In genomic region chr12:58583956-58584355, GRCh38 we compare ENCODE assay signal across 1 cellular context.
TF ChIP-seq lines count a peak whose summit lies in the region.

No MANE protein-coding gene starts in this region.

TF ChIP-seq in GM23338, 12 proteins besides CTCF, POLR2A, EP300 and RAD21 (continued from another document):
- TF ChIP-seq, protein P1, sequence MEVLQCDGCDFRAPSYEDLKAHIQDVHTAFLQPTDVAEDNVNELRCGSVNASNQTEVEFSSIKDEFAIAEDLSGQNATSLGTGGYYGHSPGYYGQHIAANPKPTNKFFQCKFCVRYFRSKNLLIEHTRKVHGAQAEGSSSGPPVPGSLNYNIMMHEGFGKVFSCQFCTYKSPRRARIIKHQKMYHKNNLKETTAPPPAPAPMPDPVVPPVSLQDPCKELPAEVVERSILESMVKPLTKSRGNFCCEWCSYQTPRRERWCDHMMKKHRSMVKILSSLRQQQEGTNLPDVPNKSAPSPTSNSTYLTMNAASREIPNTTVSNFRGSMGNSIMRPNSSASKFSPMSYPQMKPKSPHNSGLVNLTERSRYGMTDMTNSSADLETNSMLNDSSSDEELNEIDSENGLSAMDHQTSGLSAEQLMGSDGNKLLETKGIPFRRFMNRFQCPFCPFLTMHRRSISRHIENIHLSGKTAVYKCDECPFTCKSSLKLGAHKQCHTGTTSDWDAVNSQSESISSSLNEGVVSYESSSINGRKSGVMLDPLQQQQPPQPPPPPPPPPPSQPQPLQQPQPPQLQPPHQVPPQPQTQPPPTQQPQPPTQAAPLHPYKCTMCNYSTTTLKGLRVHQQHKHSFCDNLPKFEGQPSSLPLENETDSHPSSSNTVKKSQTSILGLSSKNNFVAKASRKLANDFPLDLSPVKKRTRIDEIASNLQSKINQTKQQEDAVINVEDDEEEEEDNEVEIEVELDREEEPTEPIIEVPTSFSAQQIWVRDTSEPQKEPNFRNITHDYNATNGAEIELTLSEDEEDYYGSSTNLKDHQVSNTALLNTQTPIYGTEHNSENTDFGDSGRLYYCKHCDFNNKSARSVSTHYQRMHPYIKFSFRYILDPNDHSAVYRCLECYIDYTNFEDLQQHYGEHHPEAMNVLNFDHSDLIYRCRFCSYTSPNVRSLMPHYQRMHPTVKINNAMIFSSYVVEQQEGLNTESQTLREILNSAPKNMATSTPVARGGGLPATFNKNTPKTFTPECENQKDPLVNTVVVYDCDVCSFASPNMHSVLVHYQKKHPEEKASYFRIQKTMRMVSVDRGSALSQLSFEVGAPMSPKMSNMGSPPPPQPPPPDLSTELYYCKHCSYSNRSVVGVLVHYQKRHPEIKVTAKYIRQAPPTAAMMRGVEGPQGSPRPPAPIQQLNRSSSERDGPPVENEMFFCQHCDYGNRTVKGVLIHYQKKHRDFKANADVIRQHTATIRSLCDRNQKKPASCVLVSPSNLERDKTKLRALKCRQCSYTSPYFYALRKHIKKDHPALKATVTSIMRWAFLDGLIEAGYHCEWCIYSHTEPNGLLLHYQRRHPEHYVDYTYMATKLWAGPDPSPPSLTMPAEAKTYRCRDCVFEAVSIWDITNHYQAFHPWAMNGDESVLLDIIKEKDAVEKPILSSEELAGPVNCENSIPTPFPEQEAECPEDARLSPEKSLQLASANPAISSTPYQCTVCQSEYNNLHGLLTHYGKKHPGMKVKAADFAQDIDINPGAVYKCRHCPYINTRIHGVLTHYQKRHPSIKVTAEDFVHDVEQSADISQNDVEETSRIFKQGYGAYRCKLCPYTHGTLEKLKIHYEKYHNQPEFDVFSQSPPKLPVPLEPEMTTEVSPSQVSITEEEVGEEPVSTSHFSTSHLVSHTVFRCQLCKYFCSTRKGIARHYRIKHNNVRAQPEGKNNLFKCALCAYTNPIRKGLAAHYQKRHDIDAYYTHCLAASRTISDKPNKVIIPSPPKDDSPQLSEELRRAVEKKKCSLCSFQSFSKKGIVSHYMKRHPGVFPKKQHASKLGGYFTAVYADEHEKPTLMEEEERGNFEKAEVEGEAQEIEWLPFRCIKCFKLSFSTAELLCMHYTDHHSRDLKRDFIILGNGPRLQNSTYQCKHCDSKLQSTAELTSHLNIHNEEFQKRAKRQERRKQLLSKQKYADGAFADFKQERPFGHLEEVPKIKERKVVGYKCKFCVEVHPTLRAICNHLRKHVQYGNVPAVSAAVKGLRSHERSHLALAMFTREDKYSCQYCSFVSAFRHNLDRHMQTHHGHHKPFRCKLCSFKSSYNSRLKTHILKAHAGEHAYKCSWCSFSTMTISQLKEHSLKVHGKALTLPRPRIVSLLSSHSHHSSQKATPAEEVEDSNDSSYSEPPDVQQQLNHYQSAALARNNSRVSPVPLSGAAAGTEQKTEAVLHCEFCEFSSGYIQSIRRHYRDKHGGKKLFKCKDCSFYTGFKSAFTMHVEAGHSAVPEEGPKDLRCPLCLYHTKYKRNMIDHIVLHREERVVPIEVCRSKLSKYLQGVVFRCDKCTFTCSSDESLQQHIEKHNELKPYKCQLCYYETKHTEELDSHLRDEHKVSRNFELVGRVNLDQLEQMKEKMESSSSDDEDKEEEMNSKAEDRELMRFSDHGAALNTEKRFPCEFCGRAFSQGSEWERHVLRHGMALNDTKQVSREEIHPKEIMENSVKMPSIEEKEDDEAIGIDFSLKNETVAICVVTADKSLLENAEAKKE (CRISPR knock-in tag; IDR thresholded peaks at IDR 0.05): no peak
- TF ChIP-seq EZH2 (IDR thresholded peaks at IDR 0.05; ENCODE audit: low read depth, unreplicated experiment) (no peak), POLR2AphosphoS5 (IDR thresholded peaks at IDR 0.05; ENCODE audit: low read depth) (no peak)
- TF ChIP-seq, protein P2, sequence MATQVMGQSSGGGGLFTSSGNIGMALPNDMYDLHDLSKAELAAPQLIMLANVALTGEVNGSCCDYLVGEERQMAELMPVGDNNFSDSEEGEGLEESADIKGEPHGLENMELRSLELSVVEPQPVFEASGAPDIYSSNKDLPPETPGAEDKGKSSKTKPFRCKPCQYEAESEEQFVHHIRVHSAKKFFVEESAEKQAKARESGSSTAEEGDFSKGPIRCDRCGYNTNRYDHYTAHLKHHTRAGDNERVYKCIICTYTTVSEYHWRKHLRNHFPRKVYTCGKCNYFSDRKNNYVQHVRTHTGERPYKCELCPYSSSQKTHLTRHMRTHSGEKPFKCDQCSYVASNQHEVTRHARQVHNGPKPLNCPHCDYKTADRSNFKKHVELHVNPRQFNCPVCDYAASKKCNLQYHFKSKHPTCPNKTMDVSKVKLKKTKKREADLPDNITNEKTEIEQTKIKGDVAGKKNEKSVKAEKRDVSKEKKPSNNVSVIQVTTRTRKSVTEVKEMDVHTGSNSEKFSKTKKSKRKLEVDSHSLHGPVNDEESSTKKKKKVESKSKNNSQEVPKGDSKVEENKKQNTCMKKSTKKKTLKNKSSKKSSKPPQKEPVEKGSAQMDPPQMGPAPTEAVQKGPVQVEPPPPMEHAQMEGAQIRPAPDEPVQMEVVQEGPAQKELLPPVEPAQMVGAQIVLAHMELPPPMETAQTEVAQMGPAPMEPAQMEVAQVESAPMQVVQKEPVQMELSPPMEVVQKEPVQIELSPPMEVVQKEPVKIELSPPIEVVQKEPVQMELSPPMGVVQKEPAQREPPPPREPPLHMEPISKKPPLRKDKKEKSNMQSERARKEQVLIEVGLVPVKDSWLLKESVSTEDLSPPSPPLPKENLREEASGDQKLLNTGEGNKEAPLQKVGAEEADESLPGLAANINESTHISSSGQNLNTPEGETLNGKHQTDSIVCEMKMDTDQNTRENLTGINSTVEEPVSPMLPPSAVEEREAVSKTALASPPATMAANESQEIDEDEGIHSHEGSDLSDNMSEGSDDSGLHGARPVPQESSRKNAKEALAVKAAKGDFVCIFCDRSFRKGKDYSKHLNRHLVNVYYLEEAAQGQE (IDR thresholded peaks at IDR 0.05; ENCODE audit: unreplicated experiment): no peak
TF ChIP-seq in GM23338: peak in this region for 0.
